Comparison of ENCODE assay signal across 22 cellular contexts in the genomic region with DNA sequence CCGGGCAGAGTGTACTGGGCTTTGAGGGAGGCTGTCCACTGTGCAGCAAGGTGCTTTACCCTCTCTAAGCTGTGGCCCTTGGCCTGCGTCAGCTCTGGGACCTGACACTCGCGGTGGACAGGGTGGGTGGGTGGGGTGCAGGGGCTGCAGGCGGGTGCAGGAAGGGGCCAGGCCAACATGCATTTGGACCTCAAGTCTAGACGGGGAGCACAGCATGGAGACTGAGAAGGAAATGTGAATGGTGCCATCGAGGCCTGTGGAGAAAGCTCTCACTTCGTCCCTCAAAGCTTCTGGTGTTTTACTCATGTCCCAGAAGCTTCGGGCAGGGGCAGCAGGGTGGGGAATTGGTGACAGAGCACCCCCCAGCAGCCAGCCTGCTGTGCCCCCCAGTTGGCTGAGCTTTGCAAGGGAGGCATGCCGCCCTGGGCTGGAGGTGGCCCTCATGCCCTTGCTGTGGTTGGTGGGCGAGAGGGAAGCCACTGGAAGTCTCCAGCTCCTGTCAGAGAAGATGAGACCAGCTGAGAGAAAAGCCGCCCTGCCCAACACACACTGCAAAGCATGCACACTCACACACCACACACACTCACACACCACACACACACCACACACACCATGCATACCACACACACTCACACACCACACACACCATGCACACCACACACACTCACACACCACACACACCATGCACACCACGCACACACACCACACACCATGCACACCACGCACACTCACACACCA. TPM values are rescaled to one million over a fixed set of nuclear protein-coding genes. Genes with fewer than 3 reads are reported as not detected.
DNase-seq lines count a peak whose midpoint lies in the region; ATAC-seq and TF ChIP-seq lines count a peak whose summit lies in the region.
"Had no signal": no experiment of that assay in that cellular context is flagged by ENCODE, and none has a peak within 500 bp of the region (broad histone marks: within the 10 kb centered on the region; RNA-seq: fewer than 3 reads in every experiment).

No MANE protein-coding gene starts in this region.

- no peak overlapping the region for H3K18ac ChIP-seq in IMR-90 (ENCODE audit: low read depth, low read length)

- H2AK5ac ChIP-seq in IMR-90 (ENCODE audit: low read depth, low read length) = no peak overlapping the region

- no peaks in the 10 kb centered on the region for H3K36me3 ChIP-seq in IMR-90 (ENCODE audit: control insufficient read depth, insufficient read depth, low read length)
- H3K36me3 ChIP-seq: BLaER1, SJSA1 had no signal

- H4K8ac ChIP-seq in IMR-90 (ENCODE audit: low read depth in 2 of 2, low read length in 2 of 2) = no peak overlapping the region

- no peaks in the 10 kb centered on the region for H3K4me1 Mint-ChIP-seq in activated naive CD8-positive, alpha-beta T cell treated with anti-CD3 and anti-CD28 coated beads, Interleukin-2, amount 10 ng/mL, durations not matched to agents 7 days and 5 days
- H3K4me1 Mint-ChIP-seq in activated naive CD8-positive, alpha-beta T cell treated with anti-CD3 and anti-CD28 coated beads, Interleukin-2, amount 50 U/mL, for 24 hours = no peaks in the 10 kb centered on the region
- H3K4me1 Mint-ChIP-seq: CD4-positive, CD25-positive, alpha-beta regulatory T cell had no signal

- peaks cover 2% of the 10 kb centered on the region for H3K27me3 Mint-ChIP-seq in activated naive CD8-positive, alpha-beta T cell treated with anti-CD3 and anti-CD28 coated beads, Interleukin-2, amount 10 ng/mL, durations not matched to agents 7 days and 5 days
- H3K27me3 Mint-ChIP-seq in activated naive CD8-positive, alpha-beta T cell treated with anti-CD3 and anti-CD28 coated beads, Interleukin-2, amount 50 U/mL, for 24 hours = no peaks in the 10 kb centered on the region
- H3K27me3 Mint-ChIP-seq: CD4-positive, CD25-positive, alpha-beta regulatory T cell had no signal

- H3K9ac ChIP-seq in IMR-90 (ENCODE audit: low read depth, low read length) = no peak overlapping the region
- H3K9ac ChIP-seq: BLaER1 had no signal

- no peak for TF ChIP-seq RAD21 in IMR-90 (IDR thresholded peaks at IDR 0.05; ENCODE audit: low read length)

- H3K9me3 Mint-ChIP-seq in activated naive CD8-positive, alpha-beta T cell treated with anti-CD3 and anti-CD28 coated beads, Interleukin-2, amount 10 ng/mL, durations not matched to agents 7 days and 5 days = no peaks in the 10 kb centered on the region
- no peaks in the 10 kb centered on the region for H3K9me3 Mint-ChIP-seq in activated naive CD8-positive, alpha-beta T cell treated with anti-CD3 and anti-CD28 coated beads, Interleukin-2, amount 50 U/mL, for 24 hours
- H3K9me3 Mint-ChIP-seq: HFFc6 had no signal

- H2BK5ac ChIP-seq in IMR-90 (ENCODE audit: low read depth, low read length, poor library complexity, severe bottlenecking) = no peak overlapping the region

- H4K91ac ChIP-seq in IMR-90 (ENCODE audit: insufficient read depth, low read depth, low read length) = no peak overlapping the region

- H3K23ac ChIP-seq in IMR-90 (ENCODE audit: low read depth, low read length) = no peak overlapping the region

- H2AK9ac ChIP-seq in IMR-90 (replicated peaks; ENCODE audit: low read depth, low read length, poor library complexity) = no peak overlapping the region

- H3K4me3 ChIP-seq in IMR-90 (ENCODE audit: insufficient read depth, low read depth, low read length) = no peak overlapping the region
- H3K4me3 ChIP-seq: BLaER1, SJSA1 had no signal

- dilution Hi-C loops in IMR-90 (cut with HindIII; ENCODE audit: low sequenced_read_pairs, unreplicated experiment) = no loop called here

- WGBS in IMR-90 (ENCODE audit: extremely low coverage in 2 of 2, insufficient read length in 1 of 2), 2 experiments = 67% methylated on average over 3 of the region's 14 CpGs; no CpG with 5 or more reads in 1 of the 2 experiments

- BruUV-seq in IMR-90 (replicated peaks; lab: Mats Ljungman, UMichigan) = no TSS peak

- H4K20me1 ChIP-seq in IMR-90 (ENCODE audit: insufficient read depth, low read length) = no peaks in the 10 kb centered on the region
- H4K20me1 ChIP-seq: BLaER1 had no signal

- no peak overlapping the region for H3K27ac ChIP-seq in IMR-90 (ENCODE audit: insufficient read depth, low read length)
- H3K27ac ChIP-seq: BLaER1, SJSA1 had no signal

- no peak overlapping the region for H3K14ac ChIP-seq in IMR-90 (replicated peaks; ENCODE audit: low read depth, low read length)

- no peak overlapping the region for H2BK120ac ChIP-seq in IMR-90 (ENCODE audit: low read depth, low read length)

- DNase-seq in activated naive CD8-positive, alpha-beta T cell treated with anti-CD3 and anti-CD28 coated beads, Interleukin-2, amount 10 ng/mL, durations not matched to agents 7 days and 5 days = peak; percentile 10
- no peak for DNase-seq in activated naive CD8-positive, alpha-beta T cell treated with anti-CD3 and anti-CD28 coated beads, Interleukin-2, amount 50 U/mL, for 24 hours
- DNase-seq in IMR-90 (no peak), islet precursor cell (peak; percentile 29), NCI-H2196 treated with DMSO at 0.1 percent for 48 hours (lab: John Stamatoyannopoulos, UW; ENCODE audit: unreplicated experiment) (no peak)
- DNase-seq: CD4-positive, CD25-positive, alpha-beta regulatory T cell; DMS153; HFFc6; NCI-H1048; NCI-H1417; NCI-H1694; NCI-H2029 treated with DMSO at 0.1 percent for 48 hours; NCI-H226; NCI-H510A; NCI-H69; RPMI8226 had no signal

- ATAC-seq in activated naive CD8-positive, alpha-beta T cell treated with anti-CD3 and anti-CD28 coated beads, Interleukin-2, amount 10 ng/mL, durations not matched to agents 7 days and 5 days (ENCODE audit: low read depth) = no peak
- ATAC-seq in activated naive CD8-positive, alpha-beta T cell treated with anti-CD3 and anti-CD28 coated beads, Interleukin-2, amount 50 U/mL, for 24 hours = no peak
- no peak for ATAC-seq in IMR-90 (ENCODE audit: low read depth)
- ATAC-seq in GM19023 (IDR thresholded peaks at IDR 0.05; ENCODE audit: unreplicated experiment) = no peak
- no peak for ATAC-seq in HG03025 (IDR thresholded peaks at IDR 0.05; ENCODE audit: low FRiP score, unreplicated experiment)

- peaks cover 3% of the 10 kb centered on the region; the same call in 1 of the 2 replicates for H3K9me3 ChIP-seq in IMR-90 (ENCODE audit: control insufficient read depth, insufficient read depth, low read length)
- H3K9me3 ChIP-seq: SJSA1 had no signal

- POLR2A ChIA-PET in activated naive CD8-positive, alpha-beta T cell treated with anti-CD3 and anti-CD28 coated beads, Interleukin-2, amount 10 ng/mL, durations not matched to agents 7 days and 5 days (lab: Charles Lee) = no interaction called here
- POLR2A ChIA-PET in IMR-90 (lab: Charles Lee; ENCODE audit: unreplicated experiment) = no interaction called here

- in situ Hi-C loops in IMR-90 (cut with MboI; ENCODE audit: low sequenced_read_pairs) = no loop called here

- no peak overlapping the region for H3K56ac ChIP-seq in IMR-90 (ENCODE audit: extremely low read depth, insufficient read depth, low read length)

- H3K36me3 Mint-ChIP-seq in activated naive CD8-positive, alpha-beta T cell treated with anti-CD3 and anti-CD28 coated beads, Interleukin-2, amount 10 ng/mL, durations not matched to agents 7 days and 5 days = no peaks in the 10 kb centered on the region
- no peaks in the 10 kb centered on the region for H3K36me3 Mint-ChIP-seq in activated naive CD8-positive, alpha-beta T cell treated with anti-CD3 and anti-CD28 coated beads, Interleukin-2, amount 50 U/mL, for 24 hours (ENCODE audit: low read depth)
- H3K36me3 Mint-ChIP-seq: CD4-positive, CD25-positive, alpha-beta regulatory T cell had no signal

- H3K79me1 ChIP-seq in IMR-90 (ENCODE audit: low read depth in 1 of 2, low read length in 2 of 2) = no peaks in the 10 kb centered on the region

- no peak overlapping the region for H3K27ac Mint-ChIP-seq in activated naive CD8-positive, alpha-beta T cell treated with anti-CD3 and anti-CD28 coated beads, Interleukin-2, amount 10 ng/mL, durations not matched to agents 7 days and 5 days
- no peak overlapping the region for H3K27ac Mint-ChIP-seq in activated naive CD8-positive, alpha-beta T cell treated with anti-CD3 and anti-CD28 coated beads, Interleukin-2, amount 50 U/mL, for 24 hours
- H3K27ac Mint-ChIP-seq: CD4-positive, CD25-positive, alpha-beta regulatory T cell; HFFc6 had no signal

- H3K4me1 ChIP-seq in IMR-90 (ENCODE audit: control insufficient read depth, insufficient read depth, low read length) = no peaks in the 10 kb centered on the region
- H3K4me1 ChIP-seq: SJSA1 had no signal

- no peak overlapping the region for H2BK20ac ChIP-seq in IMR-90 (ENCODE audit: low read depth, low read length)

- H3K9me1 ChIP-seq in IMR-90 (ENCODE audit: insufficient read depth, low read length) = no peaks in the 10 kb centered on the region

- CTCF ChIA-PET in IMR-90 (lab: Yijun Ruan, JAX) = no interaction called here

- no peak overlapping the region for H4K5ac ChIP-seq in IMR-90 (ENCODE audit: low read depth, low read length)

- intact Hi-C loops in IMR-90 (cut with micrococcal nuclease) = no loop called here

- no peak overlapping the region for H3K4me2 ChIP-seq in IMR-90 (ENCODE audit: low read depth, low read length)
- H3K4me2 ChIP-seq: BLaER1 had no signal

- peaks cover 11% of the 10 kb centered on the region for H3K27me3 ChIP-seq in IMR-90 (ENCODE audit: control insufficient read depth, insufficient read depth, low read length)
- H3K27me3 ChIP-seq: BLaER1, SJSA1 had no signal

- H3K4me3 Mint-ChIP-seq in activated naive CD8-positive, alpha-beta T cell treated with anti-CD3 and anti-CD28 coated beads, Interleukin-2, amount 10 ng/mL, durations not matched to agents 7 days and 5 days = no peak overlapping the region
- no peak overlapping the region for H3K4me3 Mint-ChIP-seq in activated naive CD8-positive, alpha-beta T cell treated with anti-CD3 and anti-CD28 coated beads, Interleukin-2, amount 50 U/mL, for 24 hours
- H3K4me3 Mint-ChIP-seq: CD4-positive, CD25-positive, alpha-beta regulatory T cell; HFFc6 had no signal

- H2BK15ac ChIP-seq in IMR-90 (ENCODE audit: low read depth, low read length) = no peak overlapping the region

- H3K4ac ChIP-seq in IMR-90 (ENCODE audit: low read depth, low read length) = no peak overlapping the region

- no peak for TF ChIP-seq CTCF in IMR-90 (conservative IDR thresholded peaks at IDR 0.05; ENCODE audit: low read depth, low read length)

- peak overlapping the region; percentile 58 for H2AFZ ChIP-seq in IMR-90 (replicated peaks; ENCODE audit: low read length, poor library complexity)

- no peak for TF ChIP-seq POLR2A in IMR-90 (IDR thresholded peaks at IDR 0.05; ENCODE audit: low read depth, low read length)

RNA-seq across cellular contexts. Expression of a gene that starts 12.3 kb away (rescaled TPM):
- total RNA-seq in activated naive CD8-positive, alpha-beta T cell treated with anti-CD3 and anti-CD28 coated beads, Interleukin-2, amount 10 ng/mL, durations not matched to agents 7 days and 5 days = not detected
- total RNA-seq in IMR-90 (2012; rRNA removed) = not detected in 2 replicates
- not detected in 2 replicates for polyA plus RNA-seq in IMR-90 (2012; rRNA removed)
- polyA plus RNA-seq in IMR-90 (2012; cell fraction: cytosol; rRNA removed) = not detected in 2 replicates
- not detected in 2 replicates for polyA plus RNA-seq in IMR-90 (2012; cell fraction: nucleus; rRNA removed; ENCODE audit: low replicate concordance)
- total RNA-seq: CD4-positive, CD25-positive, alpha-beta regulatory T cell; HFFc6; Right ventricle myocardium superior; SJSA1 had no signal
- polyA plus RNA-seq: AG04450; CD4-positive, CD25-positive, alpha-beta regulatory T cell had no signal

RNA-seq across cellular contexts. Expression of a gene that starts 22.4 kb away (rescaled TPM):
- total RNA-seq in activated naive CD8-positive, alpha-beta T cell treated with anti-CD3 and anti-CD28 coated beads, Interleukin-2, amount 10 ng/mL, durations not matched to agents 7 days and 5 days = 1 to 10 TPM; 1.1 to 1.2 TPM
- total RNA-seq in IMR-90 (2012; rRNA removed) = under 0.01 TPM in 2 replicates
- 0.03 and 0.04 TPM in 2 replicates for polyA plus RNA-seq in IMR-90 (2012; rRNA removed)
- polyA plus RNA-seq in IMR-90 (2012; cell fraction: cytosol; rRNA removed) = 0.01 and 0.04 TPM in 2 replicates
- polyA plus RNA-seq in IMR-90 (2012; cell fraction: nucleus; rRNA removed; ENCODE audit: low replicate concordance) = 0.14 and 0.19 TPM in 2 replicates
- total RNA-seq: SJSA1 had no signal

RNA-seq across cellular contexts. Expression of a gene that starts 54.9 kb away (rescaled TPM):
- 10 to 100 TPM; 22.6 to 24.6 TPM for total RNA-seq in activated naive CD8-positive, alpha-beta T cell treated with anti-CD3 and anti-CD28 coated beads, Interleukin-2, amount 10 ng/mL, durations not matched to agents 7 days and 5 days
- 6.6 and 8.3 TPM in 2 replicates for total RNA-seq in IMR-90 (2012; rRNA removed)
- 9.4 and 9.7 TPM in 2 replicates for polyA plus RNA-seq in IMR-90 (2012; rRNA removed)
- 4.1 and 4.8 TPM in 2 replicates for polyA plus RNA-seq in IMR-90 (2012; cell fraction: cytosol; rRNA removed)
- 15.4 and 28.1 TPM in 2 replicates for polyA plus RNA-seq in IMR-90 (2012; cell fraction: nucleus; rRNA removed; ENCODE audit: low replicate concordance)

RNA-seq across cellular contexts. Expression of a gene that starts 57.0 kb away (rescaled TPM):
- total RNA-seq in activated naive CD8-positive, alpha-beta T cell treated with anti-CD3 and anti-CD28 coated beads, Interleukin-2, amount 10 ng/mL, durations not matched to agents 7 days and 5 days = 1 to 10 TPM; 2.2 to 3.1 TPM
- 0.36 and 0.56 TPM in 2 replicates for total RNA-seq in IMR-90 (2012; rRNA removed)
- 0.84 and 1.1 TPM in 2 replicates for polyA plus RNA-seq in IMR-90 (2012; rRNA removed)
- polyA plus RNA-seq in IMR-90 (2012; cell fraction: cytosol; rRNA removed) = 0.30 and 0.63 TPM in 2 replicates
- 8.3 and 18.4 TPM in 2 replicates for polyA plus RNA-seq in IMR-90 (2012; cell fraction: nucleus; rRNA removed; ENCODE audit: low replicate concordance)
- polyA plus RNA-seq: AG04450 had no signal

Comparison
In these comparisons a context has a peak if more than half of its experiments do, and no peak if none do; other contexts are left out.
1. DNase-seq: peak in activated naive CD8-positive, alpha-beta T cell treated with anti-CD3 and anti-CD28 coated beads, Interleukin-2, amount 10 ng/mL, durations not matched to agents 7 days and 5 days (single experiment) and islet precursor cell (single experiment); none in activated naive CD8-positive, alpha-beta T cell treated with anti-CD3 and anti-CD28 coated beads, Interleukin-2, amount 50 U/mL, for 24 hours (single experiment), IMR-90 (single experiment) and NCI-H2196 treated with DMSO at 0.1 percent for 48 hours (single experiment).